Comparison of ENCODE assay signal across 1 cellular context in genomic region chr4:121788896-121789295, GRCh38.
TF ChIP-seq lines count a peak whose summit lies in the region.

No MANE protein-coding gene starts in this region.

TF ChIP-seq in H1, 55 proteins besides CTCF, POLR2A, EP300 and RAD21 (continued from another document):
- TF ChIP-seq, protein P1, sequence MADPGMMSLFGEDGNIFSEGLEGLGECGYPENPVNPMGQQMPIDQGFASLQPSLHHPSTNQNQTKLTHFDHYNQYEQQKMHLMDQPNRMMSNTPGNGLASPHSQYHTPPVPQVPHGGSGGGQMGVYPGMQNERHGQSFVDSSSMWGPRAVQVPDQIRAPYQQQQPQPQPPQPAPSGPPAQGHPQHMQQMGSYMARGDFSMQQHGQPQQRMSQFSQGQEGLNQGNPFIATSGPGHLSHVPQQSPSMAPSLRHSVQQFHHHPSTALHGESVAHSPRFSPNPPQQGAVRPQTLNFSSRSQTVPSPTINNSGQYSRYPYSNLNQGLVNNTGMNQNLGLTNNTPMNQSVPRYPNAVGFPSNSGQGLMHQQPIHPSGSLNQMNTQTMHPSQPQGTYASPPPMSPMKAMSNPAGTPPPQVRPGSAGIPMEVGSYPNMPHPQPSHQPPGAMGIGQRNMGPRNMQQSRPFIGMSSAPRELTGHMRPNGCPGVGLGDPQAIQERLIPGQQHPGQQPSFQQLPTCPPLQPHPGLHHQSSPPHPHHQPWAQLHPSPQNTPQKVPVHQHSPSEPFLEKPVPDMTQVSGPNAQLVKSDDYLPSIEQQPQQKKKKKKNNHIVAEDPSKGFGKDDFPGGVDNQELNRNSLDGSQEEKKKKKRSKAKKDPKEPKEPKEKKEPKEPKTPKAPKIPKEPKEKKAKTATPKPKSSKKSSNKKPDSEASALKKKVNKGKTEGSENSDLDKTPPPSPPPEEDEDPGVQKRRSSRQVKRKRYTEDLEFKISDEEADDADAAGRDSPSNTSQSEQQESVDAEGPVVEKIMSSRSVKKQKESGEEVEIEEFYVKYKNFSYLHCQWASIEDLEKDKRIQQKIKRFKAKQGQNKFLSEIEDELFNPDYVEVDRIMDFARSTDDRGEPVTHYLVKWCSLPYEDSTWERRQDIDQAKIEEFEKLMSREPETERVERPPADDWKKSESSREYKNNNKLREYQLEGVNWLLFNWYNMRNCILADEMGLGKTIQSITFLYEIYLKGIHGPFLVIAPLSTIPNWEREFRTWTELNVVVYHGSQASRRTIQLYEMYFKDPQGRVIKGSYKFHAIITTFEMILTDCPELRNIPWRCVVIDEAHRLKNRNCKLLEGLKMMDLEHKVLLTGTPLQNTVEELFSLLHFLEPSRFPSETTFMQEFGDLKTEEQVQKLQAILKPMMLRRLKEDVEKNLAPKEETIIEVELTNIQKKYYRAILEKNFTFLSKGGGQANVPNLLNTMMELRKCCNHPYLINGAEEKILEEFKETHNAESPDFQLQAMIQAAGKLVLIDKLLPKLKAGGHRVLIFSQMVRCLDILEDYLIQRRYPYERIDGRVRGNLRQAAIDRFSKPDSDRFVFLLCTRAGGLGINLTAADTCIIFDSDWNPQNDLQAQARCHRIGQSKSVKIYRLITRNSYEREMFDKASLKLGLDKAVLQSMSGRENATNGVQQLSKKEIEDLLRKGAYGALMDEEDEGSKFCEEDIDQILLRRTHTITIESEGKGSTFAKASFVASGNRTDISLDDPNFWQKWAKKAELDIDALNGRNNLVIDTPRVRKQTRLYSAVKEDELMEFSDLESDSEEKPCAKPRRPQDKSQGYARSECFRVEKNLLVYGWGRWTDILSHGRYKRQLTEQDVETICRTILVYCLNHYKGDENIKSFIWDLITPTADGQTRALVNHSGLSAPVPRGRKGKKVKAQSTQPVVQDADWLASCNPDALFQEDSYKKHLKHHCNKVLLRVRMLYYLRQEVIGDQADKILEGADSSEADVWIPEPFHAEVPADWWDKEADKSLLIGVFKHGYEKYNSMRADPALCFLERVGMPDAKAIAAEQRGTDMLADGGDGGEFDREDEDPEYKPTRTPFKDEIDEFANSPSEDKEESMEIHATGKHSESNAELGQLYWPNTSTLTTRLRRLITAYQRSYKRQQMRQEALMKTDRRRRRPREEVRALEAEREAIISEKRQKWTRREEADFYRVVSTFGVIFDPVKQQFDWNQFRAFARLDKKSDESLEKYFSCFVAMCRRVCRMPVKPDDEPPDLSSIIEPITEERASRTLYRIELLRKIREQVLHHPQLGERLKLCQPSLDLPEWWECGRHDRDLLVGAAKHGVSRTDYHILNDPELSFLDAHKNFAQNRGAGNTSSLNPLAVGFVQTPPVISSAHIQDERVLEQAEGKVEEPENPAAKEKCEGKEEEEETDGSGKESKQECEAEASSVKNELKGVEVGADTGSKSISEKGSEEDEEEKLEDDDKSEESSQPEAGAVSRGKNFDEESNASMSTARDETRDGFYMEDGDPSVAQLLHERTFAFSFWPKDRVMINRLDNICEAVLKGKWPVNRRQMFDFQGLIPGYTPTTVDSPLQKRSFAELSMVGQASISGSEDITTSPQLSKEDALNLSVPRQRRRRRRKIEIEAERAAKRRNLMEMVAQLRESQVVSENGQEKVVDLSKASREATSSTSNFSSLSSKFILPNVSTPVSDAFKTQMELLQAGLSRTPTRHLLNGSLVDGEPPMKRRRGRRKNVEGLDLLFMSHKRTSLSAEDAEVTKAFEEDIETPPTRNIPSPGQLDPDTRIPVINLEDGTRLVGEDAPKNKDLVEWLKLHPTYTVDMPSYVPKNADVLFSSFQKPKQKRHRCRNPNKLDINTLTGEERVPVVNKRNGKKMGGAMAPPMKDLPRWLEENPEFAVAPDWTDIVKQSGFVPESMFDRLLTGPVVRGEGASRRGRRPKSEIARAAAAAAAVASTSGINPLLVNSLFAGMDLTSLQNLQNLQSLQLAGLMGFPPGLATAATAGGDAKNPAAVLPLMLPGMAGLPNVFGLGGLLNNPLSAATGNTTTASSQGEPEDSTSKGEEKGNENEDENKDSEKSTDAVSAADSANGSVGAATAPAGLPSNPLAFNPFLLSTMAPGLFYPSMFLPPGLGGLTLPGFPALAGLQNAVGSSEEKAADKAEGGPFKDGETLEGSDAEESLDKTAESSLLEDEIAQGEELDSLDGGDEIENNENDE (IDR thresholded peaks at IDR 0.05; ENCODE audit: insufficient replicate concordance, low read length) = no peak
- TF ChIP-seq TBP (IDR thresholded peaks at IDR 0.05; ENCODE audit: low read depth, low read length) = no peak
